ENCODE assay signal across 1 cellular context in the genomic region with DNA sequence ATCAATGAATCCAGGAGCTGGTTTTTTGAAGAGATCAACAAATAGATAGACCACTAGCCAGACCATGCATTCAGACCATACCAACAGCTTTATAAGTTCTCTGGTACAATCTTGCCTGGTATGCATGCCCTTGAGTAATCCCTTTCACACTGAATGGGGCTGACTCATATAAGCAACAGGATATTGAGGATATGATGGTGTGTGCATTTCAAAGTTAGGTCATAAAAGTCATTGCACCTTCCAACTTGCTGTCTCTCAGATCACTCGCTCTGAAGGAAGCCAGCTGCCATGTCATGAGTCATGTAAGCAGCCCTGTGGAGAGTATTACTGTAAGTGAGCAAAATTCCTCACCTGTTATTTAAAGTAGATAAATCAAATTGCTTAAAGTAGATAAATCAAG.
TF ChIP-seq lines count a peak whose summit lies in the region.

No MANE protein-coding gene starts in this region.

TF ChIP-seq in HepG2, 621 proteins besides CTCF, POLR2A, EP300 and RAD21 (continued from another document and continues in another):
- TF ChIP-seq, protein P1, sequence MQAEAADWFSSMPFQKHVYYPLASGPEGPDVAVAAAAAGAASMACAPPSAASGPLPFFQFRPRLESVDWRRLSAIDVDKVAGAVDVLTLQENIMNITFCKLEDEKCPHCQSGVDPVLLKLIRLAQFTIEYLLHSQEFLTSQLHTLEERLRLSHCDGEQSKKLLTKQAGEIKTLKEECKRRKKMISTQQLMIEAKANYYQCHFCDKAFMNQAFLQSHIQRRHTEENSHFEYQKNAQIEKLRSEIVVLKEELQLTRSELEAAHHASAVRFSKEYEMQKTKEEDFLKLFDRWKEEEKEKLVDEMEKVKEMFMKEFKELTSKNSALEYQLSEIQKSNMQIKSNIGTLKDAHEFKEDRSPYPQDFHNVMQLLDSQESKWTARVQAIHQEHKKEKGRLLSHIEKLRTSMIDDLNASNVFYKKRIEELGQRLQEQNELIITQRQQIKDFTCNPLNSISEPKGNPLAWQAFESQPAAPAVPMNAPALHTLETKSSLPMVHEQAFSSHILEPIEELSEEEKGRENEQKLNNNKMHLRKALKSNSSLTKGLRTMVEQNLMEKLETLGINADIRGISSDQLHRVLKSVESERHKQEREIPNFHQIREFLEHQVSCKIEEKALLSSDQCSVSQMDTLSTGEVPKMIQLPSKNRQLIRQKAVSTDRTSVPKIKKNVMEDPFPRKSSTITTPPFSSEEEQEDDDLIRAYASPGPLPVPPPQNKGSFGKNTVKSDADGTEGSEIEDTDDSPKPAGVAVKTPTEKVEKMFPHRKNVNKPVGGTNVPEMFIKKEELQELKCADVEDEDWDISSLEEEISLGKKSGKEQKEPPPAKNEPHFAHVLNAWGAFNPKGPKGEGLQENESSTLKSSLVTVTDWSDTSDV (CRISPR knock-in tag; IDR thresholded peaks at IDR 0.05), result no peak
- no peak for TF ChIP-seq ZNF652 (CRISPR knock-in tag; IDR thresholded peaks at IDR 0.05; ENCODE audit: borderline replicate concordance, low read depth)
- TF ChIP-seq ZNF660 (CRISPR knock-in tag; IDR thresholded peaks at IDR 0.05; ENCODE audit: borderline replicate concordance, low read depth), result no peak
- TF ChIP-seq ZNF644 (CRISPR knock-in tag; IDR thresholded peaks at IDR 0.05; ENCODE audit: low read depth), result peak; percentile 88
- TF ChIP-seq TOE1 (CRISPR knock-in tag; IDR thresholded peaks at IDR 0.05), result no peak
- TF ChIP-seq, protein P2, sequence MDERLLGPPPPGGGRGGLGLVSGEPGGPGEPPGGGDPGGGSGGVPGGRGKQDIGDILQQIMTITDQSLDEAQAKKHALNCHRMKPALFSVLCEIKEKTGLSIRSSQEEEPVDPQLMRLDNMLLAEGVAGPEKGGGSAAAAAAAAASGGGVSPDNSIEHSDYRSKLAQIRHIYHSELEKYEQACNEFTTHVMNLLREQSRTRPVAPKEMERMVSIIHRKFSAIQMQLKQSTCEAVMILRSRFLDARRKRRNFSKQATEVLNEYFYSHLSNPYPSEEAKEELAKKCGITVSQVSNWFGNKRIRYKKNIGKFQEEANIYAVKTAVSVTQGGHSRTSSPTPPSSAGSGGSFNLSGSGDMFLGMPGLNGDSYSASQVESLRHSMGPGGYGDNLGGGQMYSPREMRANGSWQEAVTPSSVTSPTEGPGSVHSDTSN (CRISPR knock-in tag; IDR thresholded peaks at IDR 0.05), result no peak
- TF ChIP-seq ZNF737 (CRISPR knock-in tag; IDR thresholded peaks at IDR 0.05; ENCODE audit: borderline replicate concordance), result no peak
- TF ChIP-seq, protein P3, sequence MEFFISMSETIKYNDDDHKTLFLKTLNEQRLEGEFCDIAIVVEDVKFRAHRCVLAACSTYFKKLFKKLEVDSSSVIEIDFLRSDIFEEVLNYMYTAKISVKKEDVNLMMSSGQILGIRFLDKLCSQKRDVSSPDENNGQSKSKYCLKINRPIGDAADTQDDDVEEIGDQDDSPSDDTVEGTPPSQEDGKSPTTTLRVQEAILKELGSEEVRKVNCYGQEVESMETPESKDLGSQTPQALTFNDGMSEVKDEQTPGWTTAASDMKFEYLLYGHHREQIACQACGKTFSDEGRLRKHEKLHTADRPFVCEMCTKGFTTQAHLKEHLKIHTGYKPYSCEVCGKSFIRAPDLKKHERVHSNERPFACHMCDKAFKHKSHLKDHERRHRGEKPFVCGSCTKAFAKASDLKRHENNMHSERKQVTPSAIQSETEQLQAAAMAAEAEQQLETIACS (CRISPR knock-in tag; IDR thresholded peaks at IDR 0.05), result no peak
- TF ChIP-seq MEIS1 (CRISPR knock-in tag; IDR thresholded peaks at IDR 0.05; ENCODE audit: borderline replicate concordance), result no peak
- TF ChIP-seq SNRNP70 (IDR thresholded peaks at IDR 0.05; ENCODE audit: low read depth, low read length), result no peak
- no peak for TF ChIP-seq ZNF782 (CRISPR knock-in tag; IDR thresholded peaks at IDR 0.05; ENCODE audit: borderline replicate concordance)
- TF ChIP-seq KAT7 (CRISPR knock-in tag; IDR thresholded peaks at IDR 0.05; ENCODE audit: borderline replicate concordance), result no peak
- TF ChIP-seq NFYB (CRISPR knock-in tag; IDR thresholded peaks at IDR 0.05), result no peak
- TF ChIP-seq, protein P4, sequence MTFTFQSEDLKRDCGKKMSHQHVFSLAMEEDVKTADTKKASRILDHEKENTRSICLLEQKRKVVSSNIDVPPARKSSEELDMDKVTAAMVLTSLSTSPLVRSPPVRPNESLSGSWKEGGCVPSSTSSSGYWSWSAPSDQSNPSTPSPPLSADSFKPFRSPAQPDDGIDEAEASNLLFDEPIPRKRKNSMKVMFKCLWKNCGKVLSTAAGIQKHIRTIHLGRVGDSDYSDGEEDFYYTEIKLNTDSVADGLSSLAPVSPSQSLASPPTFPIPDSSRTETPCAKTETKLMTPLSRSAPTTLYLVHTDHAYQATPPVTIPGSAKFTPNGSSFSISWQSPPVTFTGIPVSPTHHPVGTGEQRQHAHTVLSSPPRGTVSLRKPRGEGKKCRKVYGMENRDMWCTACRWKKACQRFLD (CRISPR knock-in tag; IDR thresholded peaks at IDR 0.05; ENCODE audit: borderline replicate concordance), result no peak
- peak; percentile 43; the same call in 1 of the 2 replicates for TF ChIP-seq KAT8 (CRISPR knock-in tag; IDR thresholded peaks at IDR 0.05)
- TF ChIP-seq, protein P5, sequence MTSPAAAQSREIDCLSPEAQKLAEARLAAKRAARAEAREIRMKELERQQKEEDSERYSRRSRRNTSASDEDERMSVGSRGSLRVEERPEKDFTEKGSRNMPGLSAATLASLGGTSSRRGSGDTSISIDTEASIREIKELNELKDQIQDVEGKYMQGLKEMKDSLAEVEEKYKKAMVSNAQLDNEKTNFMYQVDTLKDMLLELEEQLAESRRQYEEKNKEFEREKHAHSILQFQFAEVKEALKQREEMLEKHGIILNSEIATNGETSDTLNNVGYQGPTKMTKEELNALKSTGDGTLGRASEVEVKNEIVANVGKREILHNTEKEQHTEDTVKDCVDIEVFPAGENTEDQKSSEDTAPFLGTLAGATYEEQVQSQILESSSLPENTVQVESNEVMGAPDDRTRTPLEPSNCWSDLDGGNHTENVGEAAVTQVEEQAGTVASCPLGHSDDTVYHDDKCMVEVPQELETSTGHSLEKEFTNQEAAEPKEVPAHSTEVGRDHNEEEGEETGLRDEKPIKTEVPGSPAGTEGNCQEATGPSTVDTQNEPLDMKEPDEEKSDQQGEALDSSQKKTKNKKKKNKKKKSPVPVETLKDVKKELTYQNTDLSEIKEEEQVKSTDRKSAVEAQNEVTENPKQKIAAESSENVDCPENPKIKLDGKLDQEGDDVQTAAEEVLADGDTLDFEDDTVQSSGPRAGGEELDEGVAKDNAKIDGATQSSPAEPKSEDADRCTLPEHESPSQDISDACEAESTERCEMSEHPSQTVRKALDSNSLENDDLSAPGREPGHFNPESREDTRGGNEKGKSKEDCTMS (CRISPR knock-in tag; conservative IDR thresholded peaks at IDR 0.05), result no peak
- TF ChIP-seq HNF4A (CRISPR knock-in tag; IDR thresholded peaks at IDR 0.05), result no peak
- TF ChIP-seq PCBP2 (optimal IDR thresholded peaks at IDR 0.05; ENCODE audit: low read depth, low read length, poor library complexity, severe bottlenecking), result no peak
- TF ChIP-seq, protein P6, sequence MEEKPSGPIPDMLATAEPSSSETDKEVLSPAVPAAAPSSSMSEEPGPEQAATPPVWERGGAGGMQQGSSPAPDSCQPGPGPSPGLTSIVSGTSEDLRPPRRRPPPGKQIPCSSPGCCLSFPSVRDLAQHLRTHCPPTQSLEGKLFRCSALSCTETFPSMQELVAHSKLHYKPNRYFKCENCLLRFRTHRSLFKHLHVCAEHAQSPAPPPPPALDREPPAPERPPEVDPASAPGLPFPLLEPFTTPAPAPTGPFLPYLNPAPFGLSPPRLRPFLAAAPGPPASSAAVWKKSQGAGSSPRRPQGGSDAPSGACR (CRISPR knock-in tag; IDR thresholded peaks at IDR 0.05), result no peak
- no peak for TF ChIP-seq ZFP36L2 (CRISPR knock-in tag; IDR thresholded peaks at IDR 0.05)
- no peak for TF ChIP-seq ZNF180 (CRISPR knock-in tag; IDR thresholded peaks at IDR 0.05; ENCODE audit: borderline replicate concordance, low read depth)
- TF ChIP-seq ZKSCAN8 (CRISPR knock-in tag; IDR thresholded peaks at IDR 0.05; ENCODE audit: borderline replicate concordance), result no peak
- TF ChIP-seq, protein P7, sequence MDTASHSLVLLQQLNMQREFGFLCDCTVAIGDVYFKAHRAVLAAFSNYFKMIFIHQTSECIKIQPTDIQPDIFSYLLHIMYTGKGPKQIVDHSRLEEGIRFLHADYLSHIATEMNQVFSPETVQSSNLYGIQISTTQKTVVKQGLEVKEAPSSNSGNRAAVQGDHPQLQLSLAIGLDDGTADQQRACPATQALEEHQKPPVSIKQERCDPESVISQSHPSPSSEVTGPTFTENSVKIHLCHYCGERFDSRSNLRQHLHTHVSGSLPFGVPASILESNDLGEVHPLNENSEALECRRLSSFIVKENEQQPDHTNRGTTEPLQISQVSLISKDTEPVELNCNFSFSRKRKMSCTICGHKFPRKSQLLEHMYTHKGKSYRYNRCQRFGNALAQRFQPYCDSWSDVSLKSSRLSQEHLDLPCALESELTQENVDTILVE (CRISPR knock-in tag; IDR thresholded peaks at IDR 0.05), result no peak
- TF ChIP-seq, protein P8, sequence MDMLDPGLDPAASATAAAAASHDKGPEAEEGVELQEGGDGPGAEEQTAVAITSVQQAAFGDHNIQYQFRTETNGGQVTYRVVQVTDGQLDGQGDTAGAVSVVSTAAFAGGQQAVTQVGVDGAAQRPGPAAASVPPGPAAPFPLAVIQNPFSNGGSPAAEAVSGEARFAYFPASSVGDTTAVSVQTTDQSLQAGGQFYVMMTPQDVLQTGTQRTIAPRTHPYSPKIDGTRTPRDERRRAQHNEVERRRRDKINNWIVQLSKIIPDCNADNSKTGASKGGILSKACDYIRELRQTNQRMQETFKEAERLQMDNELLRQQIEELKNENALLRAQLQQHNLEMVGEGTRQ (IDR thresholded peaks at IDR 0.05; ENCODE audit: low read depth, low read length), result no peak
- TF ChIP-seq, protein P8 (CRISPR knock-in tag; IDR thresholded peaks at IDR 0.05; ENCODE audit: borderline replicate concordance), result no peak
- TF ChIP-seq HMGA1 (CRISPR knock-in tag; conservative IDR thresholded peaks at IDR 0.05), result no peak
- TF ChIP-seq BRD4 (CRISPR knock-in tag; IDR thresholded peaks at IDR 0.05), result no peak
- peak; percentile 75; the same call in 1 of the 2 replicates for TF ChIP-seq RARA (CRISPR knock-in tag; IDR thresholded peaks at IDR 0.05)
- TF ChIP-seq, protein P9, sequence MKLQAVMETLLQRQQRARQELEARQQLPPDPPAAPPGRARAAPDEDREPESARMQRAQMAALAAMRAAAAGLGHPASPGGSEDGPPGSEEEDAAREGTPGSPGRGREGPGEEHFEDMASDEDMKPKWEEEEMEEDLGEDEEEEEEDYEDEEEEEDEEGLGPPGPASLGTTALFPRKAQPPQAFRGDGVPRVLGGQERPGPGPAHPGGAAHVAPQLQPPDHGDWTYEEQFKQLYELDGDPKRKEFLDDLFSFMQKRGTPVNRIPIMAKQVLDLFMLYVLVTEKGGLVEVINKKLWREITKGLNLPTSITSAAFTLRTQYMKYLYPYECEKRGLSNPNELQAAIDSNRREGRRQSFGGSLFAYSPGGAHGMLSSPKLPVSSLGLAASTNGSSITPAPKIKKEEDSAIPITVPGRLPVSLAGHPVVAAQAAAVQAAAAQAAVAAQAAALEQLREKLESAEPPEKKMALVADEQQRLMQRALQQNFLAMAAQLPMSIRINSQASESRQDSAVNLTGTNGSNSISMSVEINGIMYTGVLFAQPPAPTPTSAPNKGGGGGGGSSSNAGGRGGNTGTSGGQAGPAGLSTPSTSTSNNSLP (IDR thresholded peaks at IDR 0.05; ENCODE audit: low read depth, low read length), result peak; percentile 50; the same call in 1 of the 2 replicates
- TF ChIP-seq TBX3 (IDR thresholded peaks at IDR 0.05; ENCODE audit: borderline replicate concordance), result peak; percentile 38; the same call in 1 of the 2 replicates
- no peak for TF ChIP-seq ZNF558 (CRISPR knock-in tag; IDR thresholded peaks at IDR 0.05; ENCODE audit: borderline replicate concordance)
- no peak for TF ChIP-seq MATR3 (CRISPR knock-in tag; IDR thresholded peaks at IDR 0.05)
- TF ChIP-seq CREM (IDR thresholded peaks at IDR 0.05), result peak; percentile 18; the same call in 1 of the 2 replicates
- no peak for TF ChIP-seq CREM (CRISPR knock-in tag; IDR thresholded peaks at IDR 0.05)
- TF ChIP-seq, protein P10, sequence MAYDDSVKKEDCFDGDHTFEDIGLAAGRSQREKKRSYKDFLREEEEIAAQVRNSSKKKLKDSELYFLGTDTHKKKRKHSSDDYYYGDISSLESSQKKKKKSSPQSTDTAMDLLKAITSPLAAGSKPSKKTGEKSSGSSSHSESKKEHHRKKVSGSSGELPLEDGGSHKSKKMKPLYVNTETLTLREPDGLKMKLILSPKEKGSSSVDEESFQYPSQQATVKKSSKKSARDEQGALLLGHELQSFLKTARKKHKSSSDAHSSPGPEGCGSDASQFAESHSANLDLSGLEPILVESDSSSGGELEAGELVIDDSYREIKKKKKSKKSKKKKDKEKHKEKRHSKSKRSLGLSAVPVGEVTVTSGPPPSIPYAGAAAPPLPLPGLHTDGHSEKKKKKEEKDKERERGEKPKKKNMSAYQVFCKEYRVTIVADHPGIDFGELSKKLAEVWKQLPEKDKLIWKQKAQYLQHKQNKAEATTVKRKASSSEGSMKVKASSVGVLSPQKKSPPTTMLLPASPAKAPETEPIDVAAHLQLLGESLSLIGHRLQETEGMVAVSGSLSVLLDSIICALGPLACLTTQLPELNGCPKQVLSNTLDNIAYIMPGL (CRISPR knock-in tag; IDR thresholded peaks at IDR 0.05; ENCODE audit: borderline replicate concordance in 1 of 2, low read depth in 1 of 2), result no peak
- TF ChIP-seq HDAC6 (IDR thresholded peaks at IDR 0.05; ENCODE audit: low read depth, low read length), result no peak
- TF ChIP-seq, protein P11, sequence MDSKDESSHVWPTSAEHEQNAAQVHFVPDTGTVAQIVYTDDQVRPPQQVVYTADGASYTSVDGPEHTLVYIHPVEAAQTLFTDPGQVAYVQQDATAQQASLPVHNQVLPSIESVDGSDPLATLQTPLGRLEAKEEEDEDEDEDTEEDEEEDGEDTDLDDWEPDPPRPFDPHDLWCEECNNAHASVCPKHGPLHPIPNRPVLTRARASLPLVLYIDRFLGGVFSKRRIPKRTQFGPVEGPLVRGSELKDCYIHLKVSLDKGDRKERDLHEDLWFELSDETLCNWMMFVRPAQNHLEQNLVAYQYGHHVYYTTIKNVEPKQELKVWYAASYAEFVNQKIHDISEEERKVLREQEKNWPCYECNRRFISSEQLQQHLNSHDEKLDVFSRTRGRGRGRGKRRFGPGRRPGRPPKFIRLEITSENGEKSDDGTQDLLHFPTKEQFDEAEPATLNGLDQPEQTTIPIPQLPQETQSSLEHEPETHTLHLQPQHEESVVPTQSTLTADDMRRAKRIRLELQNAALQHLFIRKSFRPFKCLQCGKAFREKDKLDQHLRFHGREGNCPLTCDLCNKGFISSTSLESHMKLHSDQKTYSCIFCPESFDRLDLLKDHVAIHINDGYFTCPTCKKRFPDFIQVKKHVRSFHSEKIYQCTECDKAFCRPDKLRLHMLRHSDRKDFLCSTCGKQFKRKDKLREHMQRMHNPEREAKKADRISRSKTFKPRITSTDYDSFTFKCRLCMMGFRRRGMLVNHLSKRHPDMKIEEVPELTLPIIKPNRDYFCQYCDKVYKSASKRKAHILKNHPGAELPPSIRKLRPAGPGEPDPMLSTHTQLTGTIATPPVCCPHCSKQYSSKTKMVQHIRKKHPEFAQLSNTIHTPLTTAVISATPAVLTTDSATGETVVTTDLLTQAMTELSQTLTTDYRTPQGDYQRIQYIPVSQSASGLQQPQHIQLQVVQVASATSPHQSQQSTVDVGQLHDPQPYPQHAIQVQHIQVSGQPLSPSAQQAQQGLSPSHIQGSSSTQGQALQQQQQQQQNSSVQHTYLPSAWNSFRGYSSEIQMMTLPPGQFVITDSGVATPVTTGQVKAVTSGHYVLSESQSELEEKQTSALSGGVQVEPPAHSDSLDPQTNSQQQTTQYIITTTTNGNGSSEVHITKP (CRISPR knock-in tag; IDR thresholded peaks at IDR 0.05; ENCODE audit: low read depth), result peak; percentile 92
